In genomic region chr3:26070854-26071253, GRCh38 we compare ENCODE assay signal across 39 cellular contexts.
"Had no signal": no experiment of that assay in that cellular context is flagged by ENCODE, and none has a peak within 500 bp of the region (broad histone marks: within the 10 kb centered on the region; RNA-seq: fewer than 3 reads in every experiment).

No MANE protein-coding gene starts in this region.

- H3K9me3 Mint-ChIP-seq: activated naive CD4-positive, alpha-beta T cell treated with anti-CD3 and anti-CD28 coated beads for 36 hours; activated naive CD4-positive, alpha-beta T cell treated with anti-CD3 and anti-CD28 coated beads, Interleukin-2, amount 10 ng/mL, durations not matched to agents 7 days and 5 days; activated naive CD4-positive, alpha-beta T cell treated with anti-CD3 and anti-CD28 coated beads, Interleukin-2, amount 50 U/mL, for 24 hours; activated naive CD4-positive, alpha-beta T cell treated with anti-CD3 and anti-CD28 coated beads, Interleukin-2, amount 50 U/mL, for 72 hours; activated naive CD8-positive, alpha-beta T cell treated with anti-CD3 and anti-CD28 coated beads, Interleukin-2, amount 10 ng/mL, durations not matched to agents 7 days and 5 days; activated naive CD8-positive, alpha-beta T cell treated with anti-CD3 and anti-CD28 coated beads, Interleukin-2, amount 50 U/mL, for 24 hours; activated T-cell treated with anti-CD3 and anti-CD28 coated beads, Interleukin-2, amount 50 U/mL, for 24 hours; activated T-cell treated with anti-CD3 and anti-CD28 coated beads, Interleukin-2, amount 50 U/mL, for 4 hours; activated T-cell treated with anti-CD3 and anti-CD28 coated beads, Interleukin-2, amount 50 U/mL, for 72 hours; activated T-helper 1 cell treated with anti-CD3 and anti-CD28 coated beads, Interleukin-12 subunit alpha, Interleukin-12 subunit beta, Interleukin-2, Interleukin-4 antibody, amounts not matched to agents 30 ng/mL and 10 ng/mL and 1 ng/mL, durations not matched to agents 14 hours and 24 hours and 36 hours; activated T-helper 2 cell treated with anti-CD3 and anti-CD28 coated beads, Interferon-gamma antibody, Interleukin-2, Interleukin-4, amounts not matched to agents 10 μg/mL and 5 μg/mL and 100 μg/mL, durations not matched to agents 14 hours and 24 hours and 36 hours; central memory CD8-positive, alpha-beta T cell had no signal

- H3K27ac ChIP-seq: adrenal gland, ascending aorta, body of pancreas, brain microvascular endothelial cell, breast epithelium, cardiac muscle cell had no signal

- DNase-seq: activated effector memory CD4-positive, alpha-beta T cell treated with anti-CD3 and anti-CD28 coated beads, Interleukin-2, amount 50 U/mL, for 16 hours; activated effector memory CD4-positive, alpha-beta T cell treated with Interleukin-2 at 50 U/mL for 16 hours; activated gamma-delta T cell; activated gamma-delta T cell treated with Interleukin-2 at 50 U/mL for 16 hours; activated naive CD4-positive, alpha-beta T cell; activated naive CD4-positive, alpha-beta T cell treated with anti-CD3 and anti-CD28 coated beads for 36 hours; activated naive CD4-positive, alpha-beta T cell treated with anti-CD3 and anti-CD28 coated beads, Interleukin-2, amount 10 ng/mL, durations not matched to agents 7 days and 5 days; activated naive CD4-positive, alpha-beta T cell treated with anti-CD3 and anti-CD28 coated beads, Interleukin-2, amount 50 U/mL, for 16 hours; activated naive CD4-positive, alpha-beta T cell treated with Interleukin-2 at 50 U/mL for 16 hours; activated naive CD8-positive, alpha-beta T cell treated with anti-CD3 and anti-CD28 coated beads for 36 hours; activated naive CD8-positive, alpha-beta T cell treated with anti-CD3 and anti-CD28 coated beads, Interleukin-2, amount 10 ng/mL, durations not matched to agents 7 days and 5 days; activated naive CD8-positive, alpha-beta T cell treated with anti-CD3 and anti-CD28 coated beads, Interleukin-2, amount 50 U/mL, for 24 hours; activated T-cell treated with anti-CD3 and anti-CD28 coated beads, Interleukin-2, amount 50 U/mL, for 1 hour; activated T-cell treated with anti-CD3 and anti-CD28 coated beads, Interleukin-2, amount 50 U/mL, for 24 hours; activated T-cell treated with anti-CD3 and anti-CD28 coated beads, Interleukin-2, amount 50 U/mL, for 4 hours; activated T-cell treated with anti-CD3 and anti-CD28 coated beads, Interleukin-2, amount 50 U/mL, for 48 hours; activated T-cell treated with anti-CD3 and anti-CD28 coated beads, Interleukin-2, amount 50 U/mL, for 72 hours; adrenal gland; amniotic stem cell; amygdala; anterior cingulate cortex; aorta; body of pancreas; brain microvascular endothelial cell; caudate nucleus; central memory CD4-positive, alpha-beta T cell; cerebellar nuclear complex had no signal

- H3K27ac Mint-ChIP-seq: activated naive CD4-positive, alpha-beta T cell treated with anti-CD3 and anti-CD28 coated beads for 36 hours; activated naive CD4-positive, alpha-beta T cell treated with anti-CD3 and anti-CD28 coated beads, Interleukin-2, amount 10 ng/mL, durations not matched to agents 7 days and 5 days; activated naive CD4-positive, alpha-beta T cell treated with anti-CD3 and anti-CD28 coated beads, Interleukin-2, amount 50 U/mL, for 24 hours; activated naive CD4-positive, alpha-beta T cell treated with anti-CD3 and anti-CD28 coated beads, Interleukin-2, amount 50 U/mL, for 72 hours; activated naive CD8-positive, alpha-beta T cell; activated naive CD8-positive, alpha-beta T cell treated with anti-CD3 and anti-CD28 coated beads for 36 hours; activated naive CD8-positive, alpha-beta T cell treated with anti-CD3 and anti-CD28 coated beads, Interleukin-2, amount 10 ng/mL, durations not matched to agents 7 days and 5 days; activated naive CD8-positive, alpha-beta T cell treated with anti-CD3 and anti-CD28 coated beads, Interleukin-2, amount 50 U/mL, for 24 hours; activated T-cell treated with anti-CD3 and anti-CD28 coated beads, Interleukin-2, amount 50 U/mL, for 24 hours; activated T-cell treated with anti-CD3 and anti-CD28 coated beads, Interleukin-2, amount 50 U/mL, for 72 hours; activated T-helper 1 cell treated with anti-CD3 and anti-CD28 coated beads, Interleukin-12 subunit alpha, Interleukin-12 subunit beta, Interleukin-2, Interleukin-4 antibody, amounts not matched to agents 30 ng/mL and 10 ng/mL and 1 ng/mL, durations not matched to agents 14 hours and 24 hours and 36 hours; activated T-helper 2 cell treated with anti-CD3 and anti-CD28 coated beads, Interferon-gamma antibody, Interleukin-2, Interleukin-4, amounts not matched to agents 10 μg/mL and 5 μg/mL and 100 μg/mL, durations not matched to agents 14 hours and 24 hours and 36 hours; brain had no signal

- H3K27me3 ChIP-seq: adrenal gland, ascending aorta, body of pancreas, brain microvascular endothelial cell, breast epithelium, cardiac muscle cell had no signal

- H3K9me3 ChIP-seq: adrenal gland, ascending aorta, body of pancreas, breast epithelium had no signal

- H3K27me3 Mint-ChIP-seq: activated naive CD4-positive, alpha-beta T cell treated with anti-CD3 and anti-CD28 coated beads, Interleukin-2, amount 10 ng/mL, durations not matched to agents 7 days and 5 days; activated naive CD8-positive, alpha-beta T cell; activated naive CD8-positive, alpha-beta T cell treated with anti-CD3 and anti-CD28 coated beads, Interleukin-2, amount 50 U/mL, for 24 hours; activated T-cell treated with anti-CD3 and anti-CD28 coated beads, Interleukin-2, amount 50 U/mL, for 24 hours; brain; central memory CD8-positive, alpha-beta T cell had no signal

- H3K4me3 Mint-ChIP-seq: activated naive CD4-positive, alpha-beta T cell treated with anti-CD3 and anti-CD28 coated beads for 36 hours; activated naive CD4-positive, alpha-beta T cell treated with anti-CD3 and anti-CD28 coated beads, Interleukin-2, amount 10 ng/mL, durations not matched to agents 7 days and 5 days; activated naive CD4-positive, alpha-beta T cell treated with anti-CD3 and anti-CD28 coated beads, Interleukin-2, amount 50 U/mL, for 24 hours; activated naive CD8-positive, alpha-beta T cell; activated naive CD8-positive, alpha-beta T cell treated with anti-CD3 and anti-CD28 coated beads for 36 hours; activated naive CD8-positive, alpha-beta T cell treated with anti-CD3 and anti-CD28 coated beads, Interleukin-2, amount 10 ng/mL, durations not matched to agents 7 days and 5 days; activated naive CD8-positive, alpha-beta T cell treated with anti-CD3 and anti-CD28 coated beads, Interleukin-2, amount 50 U/mL, for 24 hours; activated T-cell treated with anti-CD3 and anti-CD28 coated beads, Interleukin-2, amount 50 U/mL, for 24 hours; activated T-cell treated with anti-CD3 and anti-CD28 coated beads, Interleukin-2, amount 50 U/mL, for 4 hours; activated T-cell treated with anti-CD3 and anti-CD28 coated beads, Interleukin-2, amount 50 U/mL, for 72 hours; activated T-helper 1 cell treated with anti-CD3 and anti-CD28 coated beads, Interleukin-12 subunit alpha, Interleukin-12 subunit beta, Interleukin-2, Interleukin-4 antibody, amounts not matched to agents 30 ng/mL and 10 ng/mL and 1 ng/mL, durations not matched to agents 14 hours and 24 hours and 36 hours; brain; central memory CD8-positive, alpha-beta T cell had no signal

- H3K36me3 ChIP-seq: adrenal gland, ascending aorta, brain microvascular endothelial cell, breast epithelium, cardiac muscle cell had no signal

- H3K4me1 Mint-ChIP-seq: activated naive CD4-positive, alpha-beta T cell treated with anti-CD3 and anti-CD28 coated beads, Interleukin-2, amount 10 ng/mL, durations not matched to agents 7 days and 5 days; activated naive CD4-positive, alpha-beta T cell treated with anti-CD3 and anti-CD28 coated beads, Interleukin-2, amount 50 U/mL, for 24 hours; activated naive CD8-positive, alpha-beta T cell treated with anti-CD3 and anti-CD28 coated beads for 36 hours; activated naive CD8-positive, alpha-beta T cell treated with anti-CD3 and anti-CD28 coated beads, Interleukin-2, amount 10 ng/mL, durations not matched to agents 7 days and 5 days; activated naive CD8-positive, alpha-beta T cell treated with anti-CD3 and anti-CD28 coated beads, Interleukin-2, amount 50 U/mL, for 24 hours; central memory CD8-positive, alpha-beta T cell had no signal

- H3K4me1 ChIP-seq: adrenal gland, ascending aorta, body of pancreas, breast epithelium had no signal

- FAIRE-seq: astrocyte, bronchial epithelial cell had no signal

- H3K4me3 ChIP-seq: adrenal gland, ascending aorta, body of pancreas, breast epithelium, cardiac muscle cell had no signal

- H3K36me3 Mint-ChIP-seq: activated naive CD4-positive, alpha-beta T cell treated with anti-CD3 and anti-CD28 coated beads, Interleukin-2, amount 10 ng/mL, durations not matched to agents 7 days and 5 days; activated naive CD4-positive, alpha-beta T cell treated with anti-CD3 and anti-CD28 coated beads, Interleukin-2, amount 50 U/mL, for 24 hours; activated naive CD4-positive, alpha-beta T cell treated with anti-CD3 and anti-CD28 coated beads, Interleukin-2, amount 50 U/mL, for 72 hours; activated naive CD8-positive, alpha-beta T cell; activated naive CD8-positive, alpha-beta T cell treated with anti-CD3 and anti-CD28 coated beads for 36 hours; activated naive CD8-positive, alpha-beta T cell treated with anti-CD3 and anti-CD28 coated beads, Interleukin-2, amount 10 ng/mL, durations not matched to agents 7 days and 5 days; brain had no signal

- ATAC-seq: activated naive CD4-positive, alpha-beta T cell treated with anti-CD3 and anti-CD28 coated beads, Interleukin-2, amount 50 U/mL, for 72 hours; activated naive CD8-positive, alpha-beta T cell treated with anti-CD3 and anti-CD28 coated beads, Interleukin-2, amount 50 U/mL, for 24 hours; activated T-cell treated with anti-CD3 and anti-CD28 coated beads, Interleukin-2, amount 50 U/mL, for 4 hours; activated T-cell treated with anti-CD3 and anti-CD28 coated beads, Interleukin-2, amount 50 U/mL, for 72 hours; body of pancreas had no signal
